ENCODE assay signal across 13 cellular contexts in genomic region chr7:78260826-78261225, GRCh38.
"Had no signal": no experiment of that assay in that cellular context is flagged by ENCODE, and none has a peak within 500 bp of the region (broad histone marks: within the 10 kb centered on the region; RNA-seq: fewer than 3 reads in every experiment).

No MANE protein-coding gene starts in this region.

- H3K4me3 ChIP-seq: gastroesophageal sphincter, heart right ventricle, neural progenitor cell, pancreas had no signal

- H3K4me1 ChIP-seq: gastroesophageal sphincter, heart right ventricle, neural progenitor cell, pancreas had no signal

- H3K27me3 ChIP-seq: gastroesophageal sphincter, heart right ventricle, neural progenitor cell, pancreas had no signal

- DNase-seq: activated CD4-positive, alpha-beta T cell treated with anti-CD3 and anti-CD28 coated beads, Interleukin-2, amount 50 U/mL, for 1 hour; activated CD8-positive, alpha-beta memory T cell treated with anti-CD3 and anti-CD28 coated beads for 24 hours; activated naive CD8-positive, alpha-beta T cell treated with anti-CD3 and anti-CD28 coated beads, Interleukin-2, amount 10 ng/mL, durations not matched to agents 7 days and 5 days; dermis blood vessel endothelial cell; heart right ventricle; islet precursor cell; midbrain; naive B cell; pancreas; stimulated activated CD4-positive, alpha-beta T cell treated with anti-CD3 and anti-CD28 coated beads, Interleukin-12 subunit alpha, Interleukin-12 subunit beta, amount 100 ng/mL, for 4 hours had no signal

- H3K9me3 ChIP-seq: gastroesophageal sphincter, heart right ventricle, pancreas had no signal

- H3K4me2 ChIP-seq: neural progenitor cell had no signal

- H2AFZ ChIP-seq: neural progenitor cell had no signal

- H3K9ac ChIP-seq: neural progenitor cell had no signal

- H3K27ac ChIP-seq: epithelial cell of prostate, gastroesophageal sphincter, heart right ventricle, neural progenitor cell, pancreas had no signal

- H3K36me3 ChIP-seq: heart right ventricle, neural progenitor cell, pancreas had no signal
